1 cellular context compared by ENCODE assay signal in the genomic region with DNA sequence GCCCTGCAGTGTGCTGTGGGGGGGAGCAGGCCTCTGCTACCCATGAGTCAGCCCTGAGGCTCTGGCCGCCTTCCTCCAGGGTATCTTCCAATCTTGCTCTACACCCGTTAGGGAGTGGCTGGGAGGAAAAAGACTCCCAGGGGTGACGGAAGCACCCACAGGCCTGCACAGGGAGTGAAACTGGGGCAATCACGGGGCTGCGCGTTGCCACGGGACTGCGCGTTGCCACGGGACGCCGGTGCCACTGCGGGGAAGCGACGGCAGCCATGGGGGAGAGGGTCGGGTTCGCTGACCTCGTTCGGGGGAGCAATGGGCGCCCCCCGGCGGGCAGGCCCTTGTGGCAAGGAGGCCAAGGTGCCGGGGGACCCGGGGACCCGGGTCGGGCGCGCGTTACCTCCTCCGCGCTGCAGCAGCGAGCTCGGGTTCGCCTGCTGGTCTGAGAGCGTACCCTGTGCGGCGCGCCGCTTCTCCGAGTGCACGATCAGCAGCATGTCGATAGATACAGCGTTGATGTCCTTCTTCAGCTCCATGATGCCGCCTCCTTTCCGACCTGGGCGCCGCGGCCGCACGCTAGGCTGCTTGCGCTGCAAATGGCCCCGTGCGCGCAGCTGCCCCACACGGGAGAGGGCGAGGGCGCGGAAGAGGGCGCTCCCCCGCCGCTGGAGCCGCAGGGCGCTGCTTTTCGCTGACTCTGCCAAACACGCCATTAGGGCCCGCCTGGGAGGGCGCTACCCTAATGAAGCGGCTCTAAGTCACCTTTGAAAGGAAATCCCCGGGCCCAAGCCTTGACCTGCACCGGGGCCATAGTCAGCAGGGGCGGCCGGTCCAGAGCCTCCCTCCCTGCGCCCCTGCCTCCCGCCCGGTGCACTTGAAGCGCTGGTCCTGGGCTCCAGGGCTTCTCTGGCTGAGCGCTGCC.
TF ChIP-seq lines count a peak whose summit lies in the region.

A gene with protein sequence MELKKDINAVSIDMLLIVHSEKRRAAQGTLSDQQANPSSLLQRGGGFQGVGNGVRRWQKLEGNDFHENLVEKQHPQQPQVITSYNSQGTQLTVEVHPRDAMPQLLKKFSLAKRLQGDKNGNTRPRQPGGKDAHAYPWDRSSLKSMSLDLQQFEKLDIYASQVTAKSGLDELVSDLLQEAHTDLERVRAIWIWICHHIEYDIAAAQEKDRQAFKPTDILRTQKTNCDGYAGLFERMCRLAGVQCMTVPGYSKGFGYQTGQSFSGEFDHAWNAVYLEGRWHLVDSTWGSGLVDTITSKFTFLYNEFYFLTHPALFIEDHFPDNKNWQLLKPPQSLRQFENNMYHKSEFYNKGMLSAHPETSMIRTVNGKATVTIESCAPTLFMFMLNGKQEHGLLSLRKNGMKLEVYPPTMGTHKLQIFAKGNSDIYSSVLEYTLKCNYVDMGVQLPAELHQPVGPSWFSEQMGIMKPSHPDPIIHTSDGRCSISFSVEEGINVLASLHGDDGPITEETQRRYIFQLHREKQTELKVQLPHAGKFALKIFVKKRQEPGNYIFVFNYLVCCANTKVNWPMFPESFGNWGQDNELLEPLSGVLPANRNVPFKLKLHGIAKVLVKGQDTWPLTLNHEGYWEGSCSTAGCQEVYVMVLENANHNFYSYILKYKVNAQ (minus strand): TSS at position 592 of the 916 bp plus-strand sequence. CDS start 62 bp downstream, at position 530.

TF ChIP-seq in WTC11, 78 proteins besides CTCF, POLR2A, EP300 and RAD21 (continued from another document):
- TF ChIP-seq, protein P1, sequence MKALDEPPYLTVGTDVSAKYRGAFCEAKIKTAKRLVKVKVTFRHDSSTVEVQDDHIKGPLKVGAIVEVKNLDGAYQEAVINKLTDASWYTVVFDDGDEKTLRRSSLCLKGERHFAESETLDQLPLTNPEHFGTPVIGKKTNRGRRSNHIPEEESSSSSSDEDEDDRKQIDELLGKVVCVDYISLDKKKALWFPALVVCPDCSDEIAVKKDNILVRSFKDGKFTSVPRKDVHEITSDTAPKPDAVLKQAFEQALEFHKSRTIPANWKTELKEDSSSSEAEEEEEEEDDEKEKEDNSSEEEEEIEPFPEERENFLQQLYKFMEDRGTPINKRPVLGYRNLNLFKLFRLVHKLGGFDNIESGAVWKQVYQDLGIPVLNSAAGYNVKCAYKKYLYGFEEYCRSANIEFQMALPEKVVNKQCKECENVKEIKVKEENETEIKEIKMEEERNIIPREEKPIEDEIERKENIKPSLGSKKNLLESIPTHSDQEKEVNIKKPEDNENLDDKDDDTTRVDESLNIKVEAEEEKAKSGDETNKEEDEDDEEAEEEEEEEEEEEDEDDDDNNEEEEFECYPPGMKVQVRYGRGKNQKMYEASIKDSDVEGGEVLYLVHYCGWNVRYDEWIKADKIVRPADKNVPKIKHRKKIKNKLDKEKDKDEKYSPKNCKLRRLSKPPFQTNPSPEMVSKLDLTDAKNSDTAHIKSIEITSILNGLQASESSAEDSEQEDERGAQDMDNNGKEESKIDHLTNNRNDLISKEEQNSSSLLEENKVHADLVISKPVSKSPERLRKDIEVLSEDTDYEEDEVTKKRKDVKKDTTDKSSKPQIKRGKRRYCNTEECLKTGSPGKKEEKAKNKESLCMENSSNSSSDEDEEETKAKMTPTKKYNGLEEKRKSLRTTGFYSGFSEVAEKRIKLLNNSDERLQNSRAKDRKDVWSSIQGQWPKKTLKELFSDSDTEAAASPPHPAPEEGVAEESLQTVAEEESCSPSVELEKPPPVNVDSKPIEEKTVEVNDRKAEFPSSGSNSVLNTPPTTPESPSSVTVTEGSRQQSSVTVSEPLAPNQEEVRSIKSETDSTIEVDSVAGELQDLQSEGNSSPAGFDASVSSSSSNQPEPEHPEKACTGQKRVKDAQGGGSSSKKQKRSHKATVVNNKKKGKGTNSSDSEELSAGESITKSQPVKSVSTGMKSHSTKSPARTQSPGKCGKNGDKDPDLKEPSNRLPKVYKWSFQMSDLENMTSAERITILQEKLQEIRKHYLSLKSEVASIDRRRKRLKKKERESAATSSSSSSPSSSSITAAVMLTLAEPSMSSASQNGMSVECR (CRISPR knock-in tag; IDR thresholded peaks at IDR 0.05; ENCODE audit: borderline replicate concordance) = no peak
- TF ChIP-seq ZNF121 (CRISPR knock-in tag; IDR thresholded peaks at IDR 0.05) = 0 out of 2 replicates have a peak, but pooled peaks have one; percentile 2
- TF ChIP-seq ZNF423 (CRISPR knock-in tag; IDR thresholded peaks at IDR 0.05) = peak; percentile 50
- TF ChIP-seq, protein P2, sequence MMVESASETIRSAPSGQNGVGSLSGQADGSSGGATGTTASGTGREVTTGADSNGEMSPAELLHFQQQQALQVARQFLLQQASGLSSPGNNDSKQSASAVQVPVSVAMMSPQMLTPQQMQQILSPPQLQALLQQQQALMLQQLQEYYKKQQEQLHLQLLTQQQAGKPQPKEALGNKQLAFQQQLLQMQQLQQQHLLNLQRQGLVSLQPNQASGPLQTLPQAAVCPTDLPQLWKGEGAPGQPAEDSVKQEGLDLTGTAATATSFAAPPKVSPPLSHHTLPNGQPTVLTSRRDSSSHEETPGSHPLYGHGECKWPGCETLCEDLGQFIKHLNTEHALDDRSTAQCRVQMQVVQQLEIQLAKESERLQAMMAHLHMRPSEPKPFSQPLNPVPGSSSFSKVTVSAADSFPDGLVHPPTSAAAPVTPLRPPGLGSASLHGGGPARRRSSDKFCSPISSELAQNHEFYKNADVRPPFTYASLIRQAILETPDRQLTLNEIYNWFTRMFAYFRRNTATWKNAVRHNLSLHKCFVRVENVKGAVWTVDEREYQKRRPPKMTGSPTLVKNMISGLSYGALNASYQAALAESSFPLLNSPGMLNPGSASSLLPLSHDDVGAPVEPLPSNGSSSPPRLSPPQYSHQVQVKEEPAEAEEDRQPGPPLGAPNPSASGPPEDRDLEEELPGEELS (CRISPR knock-in tag; IDR thresholded peaks at IDR 0.05) = peak; percentile 43; the same call in 1 of the 2 replicates
- TF ChIP-seq ZBTB21 (CRISPR knock-in tag; IDR thresholded peaks at IDR 0.05; ENCODE audit: borderline replicate concordance) = 0 out of 2 replicates have a peak, but pooled peaks have one; percentile 11
- TF ChIP-seq, protein P3, sequence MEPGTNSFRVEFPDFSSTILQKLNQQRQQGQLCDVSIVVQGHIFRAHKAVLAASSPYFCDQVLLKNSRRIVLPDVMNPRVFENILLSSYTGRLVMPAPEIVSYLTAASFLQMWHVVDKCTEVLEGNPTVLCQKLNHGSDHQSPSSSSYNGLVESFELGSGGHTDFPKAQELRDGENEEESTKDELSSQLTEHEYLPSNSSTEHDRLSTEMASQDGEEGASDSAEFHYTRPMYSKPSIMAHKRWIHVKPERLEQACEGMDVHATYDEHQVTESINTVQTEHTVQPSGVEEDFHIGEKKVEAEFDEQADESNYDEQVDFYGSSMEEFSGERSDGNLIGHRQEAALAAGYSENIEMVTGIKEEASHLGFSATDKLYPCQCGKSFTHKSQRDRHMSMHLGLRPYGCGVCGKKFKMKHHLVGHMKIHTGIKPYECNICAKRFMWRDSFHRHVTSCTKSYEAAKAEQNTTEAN (CRISPR knock-in tag; IDR thresholded peaks at IDR 0.05) = 0 out of 2 replicates have a peak, but pooled peaks have one; percentile 11
- TF ChIP-seq KAT7 (CRISPR knock-in tag; IDR thresholded peaks at IDR 0.05; ENCODE audit: borderline replicate concordance) = 0 out of 2 replicates have a peak, but pooled peaks have one; percentile 41
- TF ChIP-seq TEAD4 (CRISPR knock-in tag; IDR thresholded peaks at IDR 0.05) = no peak
- TF ChIP-seq, protein P4, sequence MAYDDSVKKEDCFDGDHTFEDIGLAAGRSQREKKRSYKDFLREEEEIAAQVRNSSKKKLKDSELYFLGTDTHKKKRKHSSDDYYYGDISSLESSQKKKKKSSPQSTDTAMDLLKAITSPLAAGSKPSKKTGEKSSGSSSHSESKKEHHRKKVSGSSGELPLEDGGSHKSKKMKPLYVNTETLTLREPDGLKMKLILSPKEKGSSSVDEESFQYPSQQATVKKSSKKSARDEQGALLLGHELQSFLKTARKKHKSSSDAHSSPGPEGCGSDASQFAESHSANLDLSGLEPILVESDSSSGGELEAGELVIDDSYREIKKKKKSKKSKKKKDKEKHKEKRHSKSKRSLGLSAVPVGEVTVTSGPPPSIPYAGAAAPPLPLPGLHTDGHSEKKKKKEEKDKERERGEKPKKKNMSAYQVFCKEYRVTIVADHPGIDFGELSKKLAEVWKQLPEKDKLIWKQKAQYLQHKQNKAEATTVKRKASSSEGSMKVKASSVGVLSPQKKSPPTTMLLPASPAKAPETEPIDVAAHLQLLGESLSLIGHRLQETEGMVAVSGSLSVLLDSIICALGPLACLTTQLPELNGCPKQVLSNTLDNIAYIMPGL (CRISPR knock-in tag; IDR thresholded peaks at IDR 0.05) = 0 out of 2 replicates have a peak, but pooled peaks have one; percentile 65
